Comparison of ENCODE assay signal across 2 cellular contexts in the genomic region with DNA sequence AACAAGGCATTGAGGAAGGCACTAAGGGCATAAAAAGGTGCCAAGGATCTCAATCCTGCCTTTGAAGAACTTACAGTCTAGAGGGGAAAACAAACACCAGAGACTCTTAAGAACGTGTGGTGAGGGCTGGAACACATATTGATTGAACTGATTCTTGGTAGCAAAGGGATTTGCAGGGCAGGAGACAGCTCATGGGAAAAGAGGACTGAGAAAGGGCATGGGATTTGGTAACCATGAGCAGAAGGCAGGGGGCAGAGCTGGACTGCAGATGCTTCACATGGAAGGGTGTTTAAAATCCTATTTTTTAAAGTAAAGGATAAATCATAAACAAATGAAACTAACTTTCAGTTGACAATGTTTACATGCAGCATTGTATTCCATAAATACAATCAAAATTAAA.
A peak's percentile ranks its signal among the peaks of the same experiment; 100 is the strongest.
TF ChIP-seq lines count a peak whose summit lies in the region.

No MANE protein-coding gene starts in this region.

TF ChIP-seq in IMR-90, 13 proteins besides CTCF, POLR2A, EP300 and RAD21:
- TF ChIP-seq MAZ (IDR thresholded peaks at IDR 0.05; ENCODE audit: borderline replicate concordance, low read depth, low read length) (no peak), MXI1 (IDR thresholded peaks at IDR 0.05; ENCODE audit: borderline replicate concordance, low read depth, low read length) (no peak), RFX5 (IDR thresholded peaks at IDR 0.05; ENCODE audit: low read depth, low read length) (no peak), SMC3 (IDR thresholded peaks at IDR 0.05; ENCODE audit: low read depth, low read length) (peak; percentile 79)
- TF ChIP-seq, protein P1, sequence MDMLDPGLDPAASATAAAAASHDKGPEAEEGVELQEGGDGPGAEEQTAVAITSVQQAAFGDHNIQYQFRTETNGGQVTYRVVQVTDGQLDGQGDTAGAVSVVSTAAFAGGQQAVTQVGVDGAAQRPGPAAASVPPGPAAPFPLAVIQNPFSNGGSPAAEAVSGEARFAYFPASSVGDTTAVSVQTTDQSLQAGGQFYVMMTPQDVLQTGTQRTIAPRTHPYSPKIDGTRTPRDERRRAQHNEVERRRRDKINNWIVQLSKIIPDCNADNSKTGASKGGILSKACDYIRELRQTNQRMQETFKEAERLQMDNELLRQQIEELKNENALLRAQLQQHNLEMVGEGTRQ (IDR thresholded peaks at IDR 0.05; ENCODE audit: low read depth, low read length) = no peak
- TF ChIP-seq, protein P2, sequence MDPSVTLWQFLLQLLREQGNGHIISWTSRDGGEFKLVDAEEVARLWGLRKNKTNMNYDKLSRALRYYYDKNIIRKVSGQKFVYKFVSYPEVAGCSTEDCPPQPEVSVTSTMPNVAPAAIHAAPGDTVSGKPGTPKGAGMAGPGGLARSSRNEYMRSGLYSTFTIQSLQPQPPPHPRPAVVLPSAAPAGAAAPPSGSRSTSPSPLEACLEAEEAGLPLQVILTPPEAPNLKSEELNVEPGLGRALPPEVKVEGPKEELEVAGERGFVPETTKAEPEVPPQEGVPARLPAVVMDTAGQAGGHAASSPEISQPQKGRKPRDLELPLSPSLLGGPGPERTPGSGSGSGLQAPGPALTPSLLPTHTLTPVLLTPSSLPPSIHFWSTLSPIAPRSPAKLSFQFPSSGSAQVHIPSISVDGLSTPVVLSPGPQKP (IDR thresholded peaks at IDR 0.05; ENCODE audit: borderline replicate concordance, low read depth, low read length) = no peak

TF ChIP-seq in H1, 55 proteins besides CTCF, POLR2A, EP300 and RAD21:
- TF ChIP-seq POU5F1 (IDR thresholded peaks at IDR 0.05; ENCODE audit: low read depth, low read length) (no peak), CBX5 (IDR thresholded peaks at IDR 0.05; ENCODE audit: low read depth, low read length) (no peak), EZH2 (IDR thresholded peaks at IDR 0.05; ENCODE audit: low read depth, low read length, severe bottlenecking) (no peak), JUND (IDR thresholded peaks at IDR 0.05; ENCODE audit: low read length) (no peak)
- TF ChIP-seq, protein P3, sequence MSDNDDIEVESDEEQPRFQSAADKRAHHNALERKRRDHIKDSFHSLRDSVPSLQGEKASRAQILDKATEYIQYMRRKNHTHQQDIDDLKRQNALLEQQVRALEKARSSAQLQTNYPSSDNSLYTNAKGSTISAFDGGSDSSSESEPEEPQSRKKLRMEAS (IDR thresholded peaks at IDR 0.05) = no peak
TF ChIP-seq in H1: peak in this region for 0.
